Comparison of ENCODE assay signal across 14 cellular contexts in genomic region chr14:79464468-79464867, GRCh38.
DNase-seq lines count a peak whose midpoint lies in the region; ATAC-seq and TF ChIP-seq lines count a peak whose summit lies in the region.
"Had no signal": no experiment of that assay in that cellular context is flagged by ENCODE, and none has a peak within 500 bp of the region (broad histone marks: within the 10 kb centered on the region; RNA-seq: fewer than 3 reads in every experiment).

No MANE protein-coding gene starts in this region.

- H3K27ac ChIP-seq in caudate nucleus (ENCODE audit: low read depth, low read length): no peak overlapping the region
- H3K27ac ChIP-seq: 22Rv1, BLaER1 had no signal

- H3K4me3 ChIP-seq in astrocyte of the spinal cord (ENCODE audit: low read depth, low read length): no peak overlapping the region
- H3K4me3 ChIP-seq: BLaER1 had no signal

- no peak overlapping the region for H3K4me3 Mint-ChIP-seq in stimulated activated naive CD8-positive, alpha-beta T cell treated with anti-CD3 and anti-CD28 coated beads, Interleukin-15, amount 100 ng/mL, for 72 hours
- H3K4me3 Mint-ChIP-seq: CD8-positive, alpha-beta memory T cell had no signal

- TF ChIP-seq CTCF in astrocyte of the spinal cord (IDR thresholded peaks at IDR 0.05; ENCODE audit: low read depth, low read length): no peak

- H3K27me3 Mint-ChIP-seq in stimulated activated naive CD8-positive, alpha-beta T cell treated with anti-CD3 and anti-CD28 coated beads, Interleukin-15, amount 100 ng/mL, for 72 hours: no peaks in the 10 kb centered on the region
- H3K27me3 Mint-ChIP-seq: CD8-positive, alpha-beta memory T cell had no signal

- no peaks in the 10 kb centered on the region for H3K4me1 Mint-ChIP-seq in stimulated activated naive CD8-positive, alpha-beta T cell treated with anti-CD3 and anti-CD28 coated beads, Interleukin-15, amount 100 ng/mL, for 72 hours
- H3K4me1 Mint-ChIP-seq: CD8-positive, alpha-beta memory T cell had no signal

- in situ Hi-C loops in astrocyte of the spinal cord (cut with HindIII; ENCODE audit: low sequenced_read_pairs): no loop called here

- no peak for ATAC-seq in HG02973 (IDR thresholded peaks at IDR 0.05; ENCODE audit: unreplicated experiment)
- no peak for ATAC-seq in stimulated activated naive CD8-positive, alpha-beta T cell treated with anti-CD3 and anti-CD28 coated beads, Interleukin-15, amount 100 ng/mL, for 72 hours
- ATAC-seq: HCT116 had no signal

- DNase-seq in EH (ENCODE audit: low read depth): peak; percentile 27
- peak; percentile 40 for DNase-seq in NCI-H69 (lab: John Stamatoyannopoulos, UW)
- DNase-seq in astrocyte of the spinal cord (ENCODE audit: low read depth, low spot score): peak; percentile 14
- peak; percentile 4 for DNase-seq in iris pigment epithelial cell (ENCODE audit: low read depth)
- DNase-seq in caudate nucleus (lab: John Stamatoyannopoulos, UW): no peak
- no peak for DNase-seq in cerebellar nuclear complex (lab: John Stamatoyannopoulos, UW)
- DNase-seq in stimulated activated naive CD8-positive, alpha-beta T cell treated with anti-CD3 and anti-CD28 coated beads, Interleukin-15, amount 100 ng/mL, for 72 hours: no peak
- DNase-seq: Caco-2; CD8-positive, alpha-beta memory T cell; DND-41 had no signal

- peaks cover 0 to 7% of the 10 kb centered on the region in 2 donors for H3K9me3 Mint-ChIP-seq in stimulated activated naive CD8-positive, alpha-beta T cell treated with anti-CD3 and anti-CD28 coated beads, Interleukin-15, amount 100 ng/mL, for 72 hours

- no peak overlapping the region for H3K27ac Mint-ChIP-seq in stimulated activated naive CD8-positive, alpha-beta T cell treated with anti-CD3 and anti-CD28 coated beads, Interleukin-15, amount 100 ng/mL, for 72 hours
- H3K27ac Mint-ChIP-seq: CD8-positive, alpha-beta memory T cell had no signal

Comparison
In these comparisons a context has a peak if more than half of its experiments do, and no peak if none do; other contexts are left out.
1. DNase-seq: peak in EH (single experiment), NCI-H69 (single experiment), astrocyte of the spinal cord (single experiment) and iris pigment epithelial cell (single experiment); none in caudate nucleus (0 of 61), cerebellar nuclear complex (0 of 2) and stimulated activated naive CD8-positive, alpha-beta T cell treated with anti-CD3 and anti-CD28 coated beads, Interleukin-15, amount 100 ng/mL, for 72 hours (0 of 2).